9 cellular contexts compared by ENCODE assay signal in the genomic region with DNA sequence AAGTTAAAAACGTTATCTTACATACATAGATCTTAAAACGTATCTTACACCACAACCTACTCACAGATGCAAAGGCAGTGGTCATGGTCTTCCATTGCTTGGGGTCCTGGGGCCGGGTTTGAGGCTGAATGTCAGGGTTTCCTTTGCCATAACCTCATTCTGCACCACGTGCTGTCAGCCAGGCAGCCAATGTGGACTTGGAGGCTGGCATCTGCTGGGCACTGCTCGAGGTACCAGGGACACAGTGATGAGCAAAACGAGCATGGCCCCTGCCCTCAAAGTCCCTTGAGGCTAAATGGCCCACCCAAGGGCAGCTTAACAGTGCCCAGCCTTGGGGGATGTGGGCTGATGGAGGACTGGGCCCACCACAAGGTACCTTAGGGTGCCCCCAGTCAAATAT. TPM values are rescaled to one million over a fixed set of nuclear protein-coding genes. Genes with fewer than 3 reads are reported as not detected.
DNase-seq lines count a peak whose midpoint lies in the region; ATAC-seq and TF ChIP-seq lines count a peak whose summit lies in the region.
"Had no signal": no experiment of that assay in that cellular context is flagged by ENCODE, and none has a peak within 500 bp of the region (broad histone marks: within the 10 kb centered on the region; RNA-seq: fewer than 3 reads in every experiment).

No MANE protein-coding gene starts in this region.

- H3K9me3 Mint-ChIP-seq in IgD-negative memory B cell (no peaks in the 10 kb centered on the region), natural killer cell (no peaks in the 10 kb centered on the region)

- H3K4me1 Mint-ChIP-seq in IgD-negative memory B cell (peaks cover 10 to 17% (median 10%) of the 10 kb centered on the region in 3 donors), natural killer cell (peaks cover 19 to 22% of the 10 kb centered on the region in 2 donors)

- H3K4me2 ChIP-seq in BLaER1: peak overlapping the region; percentile 68

- DNase-seq in caudate nucleus (lab: John Stamatoyannopoulos, UW): peak in 3 of 61 donors; percentile 2 to 12 (median 8)
- DNase-seq in natural killer cell: no peak
- DNase-seq in COR-L47 (lab: John Stamatoyannopoulos, UW): no peak
- DNase-seq in globus pallidus (ENCODE audit: low spot score): no peak
- no peak for DNase-seq in NCI-H1436 treated with DMSO at 0.1 percent for 48 hours (lab: John Stamatoyannopoulos, UW)
- DNase-seq in middle frontal gyrus (ENCODE audit: extremely low spot score, low spot score): no peak

- peaks cover 22% of the 10 kb centered on the region for H3K4me1 ChIP-seq in BLaER1

- no peak for TF ChIP-seq CTCF in natural killer cell (IDR thresholded peaks at IDR 0.05)

- H3K27ac ChIP-seq in BLaER1 (no peak overlapping the region), caudate nucleus (ENCODE audit: low read depth, low read length) (peak overlapping the region; percentile 54)

- H3K4me3 Mint-ChIP-seq in IgD-negative memory B cell (peak overlapping the region; percentile 75 to 95 (median 82)), natural killer cell (peak overlapping the region; percentile 84)

- no peaks in the 10 kb centered on the region for H4K20me1 ChIP-seq in BLaER1

- no peak overlapping the region for H3K4me3 ChIP-seq in BLaER1

- no peak for ATAC-seq in natural killer cell

- no peaks in the 10 kb centered on the region for H3K27me3 ChIP-seq in BLaER1
- H3K27me3 ChIP-seq: spleen had no signal

- no peaks in the 10 kb centered on the region for H3K9me3 ChIP-seq in BLaER1
- H3K9me3 ChIP-seq: spleen had no signal

- H3K36me3 Mint-ChIP-seq in IgD-negative memory B cell: peaks cover 2% of the 10 kb centered on the region
- no peaks in the 10 kb centered on the region for H3K36me3 Mint-ChIP-seq in natural killer cell

- H3K36me3 ChIP-seq in BLaER1: no peaks in the 10 kb centered on the region
- H3K36me3 ChIP-seq: spleen had no signal

- intact Hi-C loops in natural killer cell (cut with micrococcal nuclease): loop anchor here (2.0 to 5.0 kb wide), 3 partner anchors 114 to 183 kb away; partner anchors contain the start of gene LRRC37A3

- H3K27me3 Mint-ChIP-seq in IgD-negative memory B cell (peaks cover 7% of the 10 kb centered on the region), natural killer cell (ENCODE audit: low read depth in 2 of 2) (no peaks in the 10 kb centered on the region)

- H3K27ac Mint-ChIP-seq in IgD-negative memory B cell (peak overlapping the region in 2 of 3 donors; percentile 84 to 94), natural killer cell (peak overlapping the region; percentile 93)

- no peak overlapping the region for H3K9ac ChIP-seq in BLaER1

RNA-seq across cellular contexts. Expression of gene RGS9, which starts 35.8 kb away (rescaled TPM):
- polyA plus RNA-seq in IgD-negative memory B cell: 0.61 TPM
- total RNA-seq in natural killer cell: 10 to 100 TPM; 25.0 to 47.3 (median 37.2) TPM

RNA-seq across cellular contexts. Expression of gene GNA13, which starts 44.8 kb away (rescaled TPM):
- polyA plus RNA-seq in IgD-negative memory B cell: 37.3 TPM
- 100 to 1,000 TPM; 151 to 165 (median 161) TPM for total RNA-seq in natural killer cell
